ENCODE assay signal across 1 cellular context in genomic region chr12:120994059-120994458, GRCh38.
TF ChIP-seq lines count a peak whose summit lies in the region.

No MANE protein-coding gene starts in this region.

TF ChIP-seq in HepG2, 621 proteins besides CTCF, POLR2A, EP300 and RAD21:
- TF ChIP-seq AGO2 (optimal IDR thresholded peaks at IDR 0.05; ENCODE audit: low read depth, low read length) (peak; percentile 88), BRF2 (CRISPR knock-in tag; IDR thresholded peaks at IDR 0.05) (no peak), KDM2A (CRISPR knock-in tag; IDR thresholded peaks at IDR 0.05; ENCODE audit: borderline replicate concordance, low read depth) (no peak), TFAP4 (IDR thresholded peaks at IDR 0.05; ENCODE audit: borderline replicate concordance, low read depth) (no peak), ZNF333 (CRISPR knock-in tag; IDR thresholded peaks at IDR 0.05; ENCODE audit: borderline replicate concordance) (no peak), POLR2G (IDR thresholded peaks at IDR 0.05; ENCODE audit: low read depth, low read length) (0 out of 2 replicates have a peak, but pooled peaks have one; percentile 34), RBFOX2 (IDR thresholded peaks at IDR 0.05; ENCODE audit: low read depth, low read length) (peak; percentile 68), ZBTB39 (CRISPR knock-in tag; IDR thresholded peaks at IDR 0.05) (no peak)
